ENCODE assay signal across 1 cellular context in genomic region chr11:69639843-69640242, GRCh38.
TF ChIP-seq lines count a peak whose summit lies in the region.

No MANE protein-coding gene starts in this region.

TF ChIP-seq in HepG2, 621 proteins besides CTCF, POLR2A, EP300 and RAD21:
- TF ChIP-seq MEIS1 (CRISPR knock-in tag; IDR thresholded peaks at IDR 0.05; ENCODE audit: borderline replicate concordance) (no peak), NKX3-1 (CRISPR knock-in tag; IDR thresholded peaks at IDR 0.05) (no peak), SMC3 (IDR thresholded peaks at IDR 0.05; ENCODE audit: low read length) (no peak), NR1H2 (CRISPR knock-in tag; IDR thresholded peaks at IDR 0.05; ENCODE audit: borderline replicate concordance, low read depth) (no peak), MLLT10 (CRISPR knock-in tag; IDR thresholded peaks at IDR 0.05) (no peak), IKZF1 (IDR thresholded peaks at IDR 0.05) (no peak), ZNF33A (CRISPR knock-in tag; IDR thresholded peaks at IDR 0.05; ENCODE audit: borderline replicate concordance) (no peak), MIER2 (CRISPR knock-in tag; IDR thresholded peaks at IDR 0.05) (no peak), ZNF350 (CRISPR knock-in tag; IDR thresholded peaks at IDR 0.05; ENCODE audit: borderline replicate concordance, low read depth) (no peak), ZFAT (CRISPR knock-in tag; conservative IDR thresholded peaks at IDR 0.05) (no peak), ZNF468 (CRISPR knock-in tag; IDR thresholded peaks at IDR 0.05) (no peak), CBX2 (IDR thresholded peaks at IDR 0.05; ENCODE audit: low read depth, low read length) (no peak), CBX2 (CRISPR knock-in tag; IDR thresholded peaks at IDR 0.05; ENCODE audit: low read depth) (no peak), ZNF546 (CRISPR knock-in tag; conservative IDR thresholded peaks at IDR 0.05) (no peak), ZNF777 (CRISPR knock-in tag; IDR thresholded peaks at IDR 0.05) (no peak), RERE (CRISPR knock-in tag; IDR thresholded peaks at IDR 0.05; ENCODE audit: low read depth) (no peak)
- TF ChIP-seq, protein P1, sequence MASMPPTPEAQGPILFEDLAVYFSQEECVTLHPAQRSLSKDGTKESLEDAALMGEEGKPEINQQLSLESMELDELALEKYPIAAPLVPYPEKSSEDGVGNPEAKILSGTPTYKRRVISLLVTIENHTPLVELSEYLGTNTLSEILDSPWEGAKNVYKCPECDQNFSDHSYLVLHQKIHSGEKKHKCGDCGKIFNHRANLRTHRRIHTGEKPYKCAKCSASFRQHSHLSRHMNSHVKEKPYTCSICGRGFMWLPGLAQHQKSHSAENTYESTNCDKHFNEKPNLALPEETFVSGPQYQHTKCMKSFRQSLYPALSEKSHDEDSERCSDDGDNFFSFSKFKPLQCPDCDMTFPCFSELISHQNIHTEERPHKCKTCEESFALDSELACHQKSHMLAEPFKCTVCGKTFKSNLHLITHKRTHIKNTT (CRISPR knock-in tag; IDR thresholded peaks at IDR 0.05) = no peak
- TF ChIP-seq, protein P2, sequence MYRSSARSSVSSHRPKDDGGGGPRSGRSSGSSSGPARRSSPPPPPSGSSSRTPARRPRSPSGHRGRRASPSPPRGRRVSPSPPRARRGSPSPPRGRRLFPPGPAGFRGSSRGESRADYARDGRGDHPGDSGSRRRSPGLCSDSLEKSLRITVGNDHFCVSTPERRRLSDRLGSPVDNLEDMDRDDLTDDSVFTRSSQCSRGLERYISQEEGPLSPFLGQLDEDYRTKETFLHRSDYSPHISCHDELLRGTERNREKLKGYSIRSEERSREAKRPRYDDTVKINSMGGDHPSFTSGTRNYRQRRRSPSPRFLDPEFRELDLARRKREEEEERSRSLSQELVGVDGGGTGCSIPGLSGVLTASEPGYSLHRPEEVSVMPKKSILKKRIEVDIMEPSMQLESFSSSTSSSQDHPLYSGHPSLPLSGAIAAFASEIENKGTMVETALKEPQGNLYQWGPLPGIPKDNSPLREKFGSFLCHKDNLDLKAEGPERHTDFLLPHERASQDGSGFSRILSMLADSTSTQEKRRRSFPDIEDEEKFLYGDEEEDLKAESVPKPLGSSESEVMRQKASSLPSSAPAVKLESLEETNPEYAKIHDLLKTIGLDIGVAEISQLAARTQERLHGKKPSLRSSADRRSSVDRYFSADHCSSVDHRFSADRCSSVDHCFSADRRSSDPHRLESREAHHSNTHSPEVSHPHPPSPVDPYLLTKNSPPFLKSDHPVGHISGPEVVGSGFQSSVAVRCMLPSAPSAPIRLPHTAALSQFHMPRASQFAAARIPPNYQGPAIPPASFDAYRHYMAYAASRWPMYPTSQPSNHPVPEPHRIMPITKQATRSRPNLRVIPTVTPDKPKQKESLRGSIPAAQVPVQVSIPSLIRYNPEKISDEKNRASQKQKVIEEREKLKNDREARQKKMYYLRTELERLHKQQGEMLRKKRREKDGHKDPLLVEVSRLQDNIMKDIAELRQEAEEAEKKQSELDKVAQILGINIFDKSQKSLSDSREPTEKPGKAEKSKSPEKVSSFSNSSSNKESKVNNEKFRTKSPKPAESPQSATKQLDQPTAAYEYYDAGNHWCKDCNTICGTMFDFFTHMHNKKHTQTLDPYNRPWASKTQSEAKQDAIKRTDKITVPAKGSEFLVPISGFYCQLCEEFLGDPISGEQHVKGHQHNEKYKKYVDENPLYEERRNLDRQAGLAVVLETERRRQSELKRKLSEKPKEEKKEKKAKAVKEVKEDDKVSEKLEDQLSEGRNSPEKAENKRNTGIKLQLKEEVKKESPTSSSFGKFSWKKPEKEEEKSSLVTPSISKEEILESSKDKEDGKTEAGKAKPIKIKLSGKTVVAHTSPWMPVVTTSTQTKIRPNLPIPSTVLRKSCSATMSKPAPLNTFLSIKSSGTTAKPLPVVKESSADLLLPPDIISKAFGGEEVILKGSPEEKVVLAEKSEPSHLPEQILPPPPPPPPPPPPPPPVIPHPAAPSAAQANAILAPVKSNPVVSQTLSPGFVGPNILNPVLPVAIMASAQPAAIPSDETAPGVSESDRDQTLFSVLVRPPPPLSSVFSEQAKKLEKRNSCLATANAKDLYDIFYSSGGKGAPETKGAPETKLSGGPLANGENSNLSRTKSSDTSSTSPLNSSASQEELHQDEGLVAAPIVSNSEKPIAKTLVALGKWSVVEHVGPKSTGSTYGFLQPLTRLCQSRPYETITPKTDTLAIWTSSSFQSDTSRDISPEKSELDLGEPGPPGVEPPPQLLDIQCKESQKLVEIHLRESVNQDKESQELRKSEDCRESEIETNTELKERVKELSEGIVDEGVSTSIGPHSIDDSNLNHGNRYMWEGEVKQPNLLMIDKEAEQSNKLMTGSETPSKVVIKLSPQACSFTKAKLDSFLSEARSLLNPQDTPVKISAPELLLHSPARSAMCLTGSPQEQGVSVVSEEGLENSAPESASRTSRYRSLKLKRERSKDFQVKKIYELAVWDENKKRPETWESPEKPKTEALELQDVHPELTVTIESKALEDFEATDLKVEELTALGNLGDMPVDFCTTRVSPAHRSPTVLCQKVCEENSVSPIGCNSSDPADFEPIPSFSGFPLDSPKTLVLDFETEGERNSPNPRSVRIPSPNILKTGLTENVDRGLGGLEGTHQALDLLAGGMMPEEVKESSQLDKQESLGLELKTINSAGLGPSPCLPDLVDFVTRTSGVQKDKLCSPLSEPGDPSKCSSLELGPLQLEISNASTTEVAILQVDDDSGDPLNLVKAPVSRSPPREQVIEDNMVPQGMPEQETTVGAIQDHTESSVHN (CRISPR knock-in tag; IDR thresholded peaks at IDR 0.05) = no peak
